Comparison of ENCODE assay signal across 1 cellular context in the genomic region with DNA sequence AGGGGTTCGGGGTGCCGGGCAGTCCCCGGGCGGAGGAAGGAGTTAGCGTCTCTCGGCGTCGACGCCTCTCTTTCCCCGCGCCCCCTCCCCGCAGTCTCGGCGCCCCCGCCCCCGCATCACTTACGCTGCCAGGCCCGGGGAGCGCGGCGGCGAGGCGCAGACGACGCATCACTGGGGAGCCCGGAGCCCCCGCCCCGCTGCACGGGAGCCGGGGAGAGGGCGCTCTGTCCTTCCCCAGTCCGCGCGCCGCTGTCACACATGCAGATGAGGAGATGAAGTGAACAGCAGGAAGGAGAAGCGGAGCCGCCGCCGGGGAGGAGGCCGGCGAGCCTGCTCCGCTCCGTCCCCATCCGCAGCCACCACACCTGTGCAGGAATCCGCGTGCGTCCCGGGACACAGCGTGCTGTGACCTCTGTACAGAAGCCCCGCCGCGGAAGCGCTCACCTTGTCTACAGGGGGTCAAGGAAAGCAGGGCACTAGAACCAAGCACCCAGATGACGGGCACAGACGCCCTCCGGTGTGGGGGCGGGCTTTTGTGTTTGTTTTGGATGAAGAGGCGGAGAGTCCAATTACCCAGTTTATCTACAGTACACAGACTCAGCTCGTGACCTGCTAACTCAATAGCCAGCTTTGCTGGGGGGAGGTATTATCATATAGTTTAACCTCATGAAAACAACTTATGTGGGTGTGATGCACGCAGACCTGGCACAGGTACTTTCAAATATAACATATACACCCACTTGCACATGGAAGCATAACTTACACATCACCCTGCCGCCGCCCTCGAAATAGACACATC.
TF ChIP-seq lines count a peak whose summit lies in the region.

No MANE protein-coding gene starts in this region.

TF ChIP-seq in K562, 482 proteins besides CTCF, POLR2A, EP300 and RAD21 (continued from another document and continues in another):
- TF ChIP-seq FUS (optimal IDR thresholded peaks at IDR 0.05; ENCODE audit: low read depth, low read length), result no peak
- peak; percentile 44; the same call in 1 of the 2 replicates for TF ChIP-seq ZEB2 (IDR thresholded peaks at IDR 0.05)
- no peak for TF ChIP-seq FOXJ3 (CRISPR knock-in tag; IDR thresholded peaks at IDR 0.05)
- no peak for TF ChIP-seq HDAC1 (IDR thresholded peaks at IDR 0.05)
- no peak for TF ChIP-seq XRCC5 (IDR thresholded peaks at IDR 0.05; ENCODE audit: low read depth, low read length)
- TF ChIP-seq, protein P1, sequence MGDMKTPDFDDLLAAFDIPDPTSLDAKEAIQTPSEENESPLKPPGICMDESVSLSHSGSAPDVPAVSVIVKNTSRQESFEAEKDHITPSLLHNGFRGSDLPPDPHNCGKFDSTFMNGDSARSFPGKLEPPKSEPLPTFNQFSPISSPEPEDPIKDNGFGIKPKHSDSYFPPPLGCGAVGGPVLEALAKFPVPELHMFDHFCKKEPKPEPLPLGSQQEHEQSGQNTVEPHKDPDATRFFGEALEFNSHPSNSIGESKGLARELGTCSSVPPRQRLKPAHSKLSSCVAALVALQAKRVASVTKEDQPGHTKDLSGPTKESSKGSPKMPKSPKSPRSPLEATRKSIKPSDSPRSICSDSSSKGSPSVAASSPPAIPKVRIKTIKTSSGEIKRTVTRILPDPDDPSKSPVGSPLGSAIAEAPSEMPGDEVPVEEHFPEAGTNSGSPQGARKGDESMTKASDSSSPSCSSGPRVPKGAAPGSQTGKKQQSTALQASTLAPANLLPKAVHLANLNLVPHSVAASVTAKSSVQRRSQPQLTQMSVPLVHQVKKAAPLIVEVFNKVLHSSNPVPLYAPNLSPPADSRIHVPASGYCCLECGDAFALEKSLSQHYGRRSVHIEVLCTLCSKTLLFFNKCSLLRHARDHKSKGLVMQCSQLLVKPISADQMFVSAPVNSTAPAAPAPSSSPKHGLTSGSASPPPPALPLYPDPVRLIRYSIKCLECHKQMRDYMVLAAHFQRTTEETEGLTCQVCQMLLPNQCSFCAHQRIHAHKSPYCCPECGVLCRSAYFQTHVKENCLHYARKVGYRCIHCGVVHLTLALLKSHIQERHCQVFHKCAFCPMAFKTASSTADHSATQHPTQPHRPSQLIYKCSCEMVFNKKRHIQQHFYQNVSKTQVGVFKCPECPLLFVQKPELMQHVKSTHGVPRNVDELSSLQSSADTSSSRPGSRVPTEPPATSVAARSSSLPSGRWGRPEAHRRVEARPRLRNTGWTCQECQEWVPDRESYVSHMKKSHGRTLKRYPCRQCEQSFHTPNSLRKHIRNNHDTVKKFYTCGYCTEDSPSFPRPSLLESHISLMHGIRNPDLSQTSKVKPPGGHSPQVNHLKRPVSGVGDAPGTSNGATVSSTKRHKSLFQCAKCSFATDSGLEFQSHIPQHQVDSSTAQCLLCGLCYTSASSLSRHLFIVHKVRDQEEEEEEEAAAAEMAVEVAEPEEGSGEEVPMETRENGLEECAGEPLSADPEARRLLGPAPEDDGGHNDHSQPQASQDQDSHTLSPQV (IDR thresholded peaks at IDR 0.05), result no peak
- no peak for TF ChIP-seq ZNF224 (CRISPR knock-in tag; IDR thresholded peaks at IDR 0.05)
- no peak for TF ChIP-seq KLF16 (IDR thresholded peaks at IDR 0.05)
- TF ChIP-seq HNRNPUL1 (IDR thresholded peaks at IDR 0.05; ENCODE audit: low read length), result no peak
- no peak for TF ChIP-seq RBM22 (IDR thresholded peaks at IDR 0.05; ENCODE audit: low read depth, low read length, poor library complexity, severe bottlenecking)
- no peak for TF ChIP-seq ETV6 (IDR thresholded peaks at IDR 0.05; ENCODE audit: borderline replicate concordance in 1 of 2, low read depth in 2 of 2, low read length in 1 of 2)
- no peak for TF ChIP-seq ETV6 (CRISPR knock-in tag; IDR thresholded peaks at IDR 0.05; ENCODE audit: borderline replicate concordance)
- no peak for TF ChIP-seq SMAD3 (CRISPR knock-in tag; conservative IDR thresholded peaks at IDR 0.05)
- TF ChIP-seq, protein P2, sequence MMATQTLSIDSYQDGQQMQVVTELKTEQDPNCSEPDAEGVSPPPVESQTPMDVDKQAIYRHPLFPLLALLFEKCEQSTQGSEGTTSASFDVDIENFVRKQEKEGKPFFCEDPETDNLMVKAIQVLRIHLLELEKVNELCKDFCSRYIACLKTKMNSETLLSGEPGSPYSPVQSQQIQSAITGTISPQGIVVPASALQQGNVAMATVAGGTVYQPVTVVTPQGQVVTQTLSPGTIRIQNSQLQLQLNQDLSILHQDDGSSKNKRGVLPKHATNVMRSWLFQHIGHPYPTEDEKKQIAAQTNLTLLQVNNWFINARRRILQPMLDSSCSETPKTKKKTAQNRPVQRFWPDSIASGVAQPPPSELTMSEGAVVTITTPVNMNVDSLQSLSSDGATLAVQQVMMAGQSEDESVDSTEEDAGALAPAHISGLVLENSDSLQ (IDR thresholded peaks at IDR 0.05), result no peak
- TF ChIP-seq ZNF589 (CRISPR knock-in tag; IDR thresholded peaks at IDR 0.05; ENCODE audit: low read depth), result no peak
- TF ChIP-seq, protein P3, sequence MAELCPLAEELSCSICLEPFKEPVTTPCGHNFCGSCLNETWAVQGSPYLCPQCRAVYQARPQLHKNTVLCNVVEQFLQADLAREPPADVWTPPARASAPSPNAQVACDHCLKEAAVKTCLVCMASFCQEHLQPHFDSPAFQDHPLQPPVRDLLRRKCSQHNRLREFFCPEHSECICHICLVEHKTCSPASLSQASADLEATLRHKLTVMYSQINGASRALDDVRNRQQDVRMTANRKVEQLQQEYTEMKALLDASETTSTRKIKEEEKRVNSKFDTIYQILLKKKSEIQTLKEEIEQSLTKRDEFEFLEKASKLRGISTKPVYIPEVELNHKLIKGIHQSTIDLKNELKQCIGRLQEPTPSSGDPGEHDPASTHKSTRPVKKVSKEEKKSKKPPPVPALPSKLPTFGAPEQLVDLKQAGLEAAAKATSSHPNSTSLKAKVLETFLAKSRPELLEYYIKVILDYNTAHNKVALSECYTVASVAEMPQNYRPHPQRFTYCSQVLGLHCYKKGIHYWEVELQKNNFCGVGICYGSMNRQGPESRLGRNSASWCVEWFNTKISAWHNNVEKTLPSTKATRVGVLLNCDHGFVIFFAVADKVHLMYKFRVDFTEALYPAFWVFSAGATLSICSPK (IDR thresholded peaks at IDR 0.05; ENCODE audit: borderline replicate concordance), result no peak
- no peak for TF ChIP-seq HMG20A (CRISPR knock-in tag; conservative IDR thresholded peaks at IDR 0.05)
- no peak for TF ChIP-seq SMARCC2 (IDR thresholded peaks at IDR 0.05; ENCODE audit: low read depth)
- no peak for TF ChIP-seq HCFC1 (IDR thresholded peaks at IDR 0.05; ENCODE audit: low read depth, low read length)
- TF ChIP-seq, protein P4, sequence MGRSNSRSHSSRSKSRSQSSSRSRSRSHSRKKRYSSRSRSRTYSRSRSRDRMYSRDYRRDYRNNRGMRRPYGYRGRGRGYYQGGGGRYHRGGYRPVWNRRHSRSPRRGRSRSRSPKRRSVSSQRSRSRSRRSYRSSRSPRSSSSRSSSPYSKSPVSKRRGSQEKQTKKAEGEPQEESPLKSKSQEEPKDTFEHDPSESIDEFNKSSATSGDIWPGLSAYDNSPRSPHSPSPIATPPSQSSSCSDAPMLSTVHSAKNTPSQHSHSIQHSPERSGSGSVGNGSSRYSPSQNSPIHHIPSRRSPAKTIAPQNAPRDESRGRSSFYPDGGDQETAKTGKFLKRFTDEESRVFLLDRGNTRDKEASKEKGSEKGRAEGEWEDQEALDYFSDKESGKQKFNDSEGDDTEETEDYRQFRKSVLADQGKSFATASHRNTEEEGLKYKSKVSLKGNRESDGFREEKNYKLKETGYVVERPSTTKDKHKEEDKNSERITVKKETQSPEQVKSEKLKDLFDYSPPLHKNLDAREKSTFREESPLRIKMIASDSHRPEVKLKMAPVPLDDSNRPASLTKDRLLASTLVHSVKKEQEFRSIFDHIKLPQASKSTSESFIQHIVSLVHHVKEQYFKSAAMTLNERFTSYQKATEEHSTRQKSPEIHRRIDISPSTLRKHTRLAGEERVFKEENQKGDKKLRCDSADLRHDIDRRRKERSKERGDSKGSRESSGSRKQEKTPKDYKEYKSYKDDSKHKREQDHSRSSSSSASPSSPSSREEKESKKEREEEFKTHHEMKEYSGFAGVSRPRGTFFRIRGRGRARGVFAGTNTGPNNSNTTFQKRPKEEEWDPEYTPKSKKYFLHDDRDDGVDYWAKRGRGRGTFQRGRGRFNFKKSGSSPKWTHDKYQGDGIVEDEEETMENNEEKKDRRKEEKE (IDR thresholded peaks at IDR 0.05; ENCODE audit: borderline replicate concordance in 1 of 2, control insufficient read depth in 1 of 2, low read depth in 2 of 2, low read length in 1 of 2), result no peak
- TF ChIP-seq ASH1L (IDR thresholded peaks at IDR 0.05; ENCODE audit: borderline replicate concordance, low read depth, partially characterized antibody), result no peak
- no peak for TF ChIP-seq SAP30 (IDR thresholded peaks at IDR 0.05; ENCODE audit: borderline replicate concordance, insufficient read depth, low read depth, low read length, poor library complexity, severe bottlenecking)
- peak; percentile 70; the same call in 1 of the 2 replicates for TF ChIP-seq SP1 (CRISPR knock-in tag; IDR thresholded peaks at IDR 0.05)
- TF ChIP-seq, protein P5, sequence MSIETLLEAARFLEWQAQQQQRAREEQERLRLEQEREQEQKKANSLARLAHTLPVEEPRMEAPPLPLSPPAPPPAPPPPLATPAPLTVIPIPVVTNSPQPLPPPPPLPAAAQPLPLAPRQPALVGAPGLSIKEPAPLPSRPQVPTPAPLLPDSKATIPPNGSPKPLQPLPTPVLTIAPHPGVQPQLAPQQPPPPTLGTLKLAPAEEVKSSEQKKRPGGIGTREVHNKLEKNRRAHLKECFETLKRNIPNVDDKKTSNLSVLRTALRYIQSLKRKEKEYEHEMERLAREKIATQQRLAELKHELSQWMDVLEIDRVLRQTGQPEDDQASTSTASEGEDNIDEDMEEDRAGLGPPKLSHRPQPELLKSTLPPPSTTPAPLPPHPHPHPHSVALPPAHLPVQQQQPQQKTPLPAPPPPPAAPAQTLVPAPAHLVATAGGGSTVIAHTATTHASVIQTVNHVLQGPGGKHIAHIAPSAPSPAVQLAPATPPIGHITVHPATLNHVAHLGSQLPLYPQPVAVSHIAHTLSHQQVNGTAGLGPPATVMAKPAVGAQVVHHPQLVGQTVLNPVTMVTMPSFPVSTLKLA (conservative IDR thresholded peaks at IDR 0.05), result no peak; a peak in 1 of 4 replicates
- TF ChIP-seq, protein P6, sequence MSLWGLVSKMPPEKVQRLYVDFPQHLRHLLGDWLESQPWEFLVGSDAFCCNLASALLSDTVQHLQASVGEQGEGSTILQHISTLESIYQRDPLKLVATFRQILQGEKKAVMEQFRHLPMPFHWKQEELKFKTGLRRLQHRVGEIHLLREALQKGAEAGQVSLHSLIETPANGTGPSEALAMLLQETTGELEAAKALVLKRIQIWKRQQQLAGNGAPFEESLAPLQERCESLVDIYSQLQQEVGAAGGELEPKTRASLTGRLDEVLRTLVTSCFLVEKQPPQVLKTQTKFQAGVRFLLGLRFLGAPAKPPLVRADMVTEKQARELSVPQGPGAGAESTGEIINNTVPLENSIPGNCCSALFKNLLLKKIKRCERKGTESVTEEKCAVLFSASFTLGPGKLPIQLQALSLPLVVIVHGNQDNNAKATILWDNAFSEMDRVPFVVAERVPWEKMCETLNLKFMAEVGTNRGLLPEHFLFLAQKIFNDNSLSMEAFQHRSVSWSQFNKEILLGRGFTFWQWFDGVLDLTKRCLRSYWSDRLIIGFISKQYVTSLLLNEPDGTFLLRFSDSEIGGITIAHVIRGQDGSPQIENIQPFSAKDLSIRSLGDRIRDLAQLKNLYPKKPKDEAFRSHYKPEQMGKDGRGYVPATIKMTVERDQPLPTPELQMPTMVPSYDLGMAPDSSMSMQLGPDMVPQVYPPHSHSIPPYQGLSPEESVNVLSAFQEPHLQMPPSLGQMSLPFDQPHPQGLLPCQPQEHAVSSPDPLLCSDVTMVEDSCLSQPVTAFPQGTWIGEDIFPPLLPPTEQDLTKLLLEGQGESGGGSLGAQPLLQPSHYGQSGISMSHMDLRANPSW (CRISPR knock-in tag; IDR thresholded peaks at IDR 0.05), result no peak
- TF ChIP-seq, protein P7, sequence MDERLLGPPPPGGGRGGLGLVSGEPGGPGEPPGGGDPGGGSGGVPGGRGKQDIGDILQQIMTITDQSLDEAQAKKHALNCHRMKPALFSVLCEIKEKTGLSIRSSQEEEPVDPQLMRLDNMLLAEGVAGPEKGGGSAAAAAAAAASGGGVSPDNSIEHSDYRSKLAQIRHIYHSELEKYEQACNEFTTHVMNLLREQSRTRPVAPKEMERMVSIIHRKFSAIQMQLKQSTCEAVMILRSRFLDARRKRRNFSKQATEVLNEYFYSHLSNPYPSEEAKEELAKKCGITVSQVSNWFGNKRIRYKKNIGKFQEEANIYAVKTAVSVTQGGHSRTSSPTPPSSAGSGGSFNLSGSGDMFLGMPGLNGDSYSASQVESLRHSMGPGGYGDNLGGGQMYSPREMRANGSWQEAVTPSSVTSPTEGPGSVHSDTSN (CRISPR knock-in tag; IDR thresholded peaks at IDR 0.05; ENCODE audit: low read depth), result no peak
- TF ChIP-seq, protein P7 (tag; conservative IDR thresholded peaks at IDR 0.05; ENCODE audit: low read depth), result no peak
- no peak for TF ChIP-seq MEIS2 (IDR thresholded peaks at IDR 0.05; ENCODE audit: partially characterized antibody)
- no peak for TF ChIP-seq TAF15 (IDR thresholded peaks at IDR 0.05; ENCODE audit: low read depth, low read length)
